ENCODE assay signal across 11 cellular contexts in the genomic region with DNA sequence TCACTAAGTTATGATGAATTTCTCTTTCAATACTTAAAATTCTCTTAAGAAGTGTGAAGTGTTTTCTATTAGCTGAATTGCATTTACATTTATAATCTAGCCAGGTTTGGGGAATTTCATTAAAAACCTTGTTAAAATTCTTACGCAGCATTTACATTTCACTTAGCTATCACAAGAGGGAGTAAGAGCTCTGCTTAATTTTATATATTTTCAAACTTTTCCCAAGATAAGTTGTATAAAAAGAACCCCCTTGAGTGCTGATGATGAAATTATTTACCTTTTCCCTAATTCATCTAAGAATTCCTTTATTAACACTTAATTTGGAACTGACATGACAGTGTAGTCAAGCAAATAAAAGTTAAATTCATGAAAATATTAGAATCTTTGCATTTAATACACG. TPM values are rescaled to one million over a fixed set of nuclear protein-coding genes. Genes with fewer than 3 reads are reported as not detected.
A peak's percentile ranks its signal among the peaks of the same experiment; 100 is the strongest.
DNase-seq lines count a peak whose midpoint lies in the region; ATAC-seq and TF ChIP-seq lines count a peak whose summit lies in the region.
"Had no signal": no experiment of that assay in that cellular context is flagged by ENCODE, and none has a peak within 500 bp of the region (broad histone marks: within the 10 kb centered on the region; RNA-seq: fewer than 3 reads in every experiment).

No MANE protein-coding gene starts in this region.

- H3K36me3 ChIP-seq in neural progenitor cell (no peaks in the 10 kb centered on the region), upper lobe of left lung (no peaks in the 10 kb centered on the region)
- H3K36me3 ChIP-seq: SJSA1 had no signal

- no peak overlapping the region for H2AFZ ChIP-seq in neural progenitor cell (replicated peaks)

- no peaks in the 10 kb centered on the region for H3K36me3 Mint-ChIP-seq in neural progenitor cell
- H3K36me3 Mint-ChIP-seq: IgD-negative memory B cell had no signal

- no peak overlapping the region for H3K4me3 Mint-ChIP-seq in neural progenitor cell
- H3K4me3 Mint-ChIP-seq: activated T-cell treated with anti-CD3 and anti-CD28 coated beads, Interleukin-2, amount 50 U/mL, for 72 hours; IgD-negative memory B cell had no signal

- WGBS in upper lobe of left lung, 2 donors, result 62 to 74% methylated on average over 2 of the region's 2 CpGs

- no peaks in the 10 kb centered on the region for H3K27me3 Mint-ChIP-seq in neural progenitor cell (ENCODE audit: insufficient read depth, low read depth)

- no peaks in the 10 kb centered on the region for H3F3A ChIP-seq in neural progenitor cell (ENCODE audit: low read depth)

- ATAC-seq in upper lobe of left lung (ENCODE audit: low FRiP score in 2 of 2) (no peak), HG02623 (IDR thresholded peaks at IDR 0.05; ENCODE audit: unreplicated experiment) (no peak)
- ATAC-seq: activated T-cell treated with anti-CD3 and anti-CD28 coated beads, Interleukin-2, amount 50 U/mL, for 72 hours had no signal

- no peaks in the 10 kb centered on the region for H3K79me2 ChIP-seq in neural progenitor cell (ENCODE audit: low read depth)

- no peak overlapping the region for H3K27ac ChIP-seq in neural progenitor cell
- H3K27ac ChIP-seq in upper lobe of left lung, result no peak overlapping the region
- H3K27ac ChIP-seq: SJSA1 had no signal

- H3K27me3 ChIP-seq in neural progenitor cell, result no peaks in the 10 kb centered on the region
- H3K27me3 ChIP-seq in upper lobe of left lung, result no peaks in the 10 kb centered on the region
- H3K27me3 ChIP-seq: SJSA1 had no signal

- in situ Hi-C loops in GM13976 (cut with MboI; ENCODE audit: low sequenced_read_pairs, unreplicated experiment), result no loop called here

- no peak overlapping the region for H3K4me3 ChIP-seq in neural progenitor cell
- H3K4me3 ChIP-seq in upper lobe of left lung, result no peak overlapping the region
- H3K4me3 ChIP-seq: SJSA1 had no signal

- H3K27ac Mint-ChIP-seq in neural progenitor cell, result no peak overlapping the region
- H3K27ac Mint-ChIP-seq: activated T-cell treated with anti-CD3 and anti-CD28 coated beads, Interleukin-2, amount 50 U/mL, for 72 hours; IgD-negative memory B cell had no signal

- TF ChIP-seq EP300 in upper lobe of left lung (IDR thresholded peaks at IDR 0.05), result no peak

- H3K9me3 ChIP-seq in neural progenitor cell (ENCODE audit: low read depth) (no peaks in the 10 kb centered on the region), upper lobe of left lung (no peaks in the 10 kb centered on the region)
- H3K9me3 ChIP-seq: SJSA1 had no signal

- H3K4me1 Mint-ChIP-seq in neural progenitor cell, result no peaks in the 10 kb centered on the region
- H3K4me1 Mint-ChIP-seq: IgD-negative memory B cell had no signal

- H3K9me3 Mint-ChIP-seq in neural progenitor cell, result peaks cover 5% of the 10 kb centered on the region

- no peaks in the 10 kb centered on the region for H4K20me1 ChIP-seq in neural progenitor cell (ENCODE audit: low read depth)

- no peak overlapping the region for H3K9ac ChIP-seq in neural progenitor cell

- DNase-seq in GM03348 (ENCODE audit: low spot score) (peak; percentile 13), NCI-H446 treated with DMSO at 0.1 percent for 48 hours (lab: John Stamatoyannopoulos, UW) (peak; percentile 6), dedifferentiated amniotic fluid mesenchymal stem cell (ENCODE audit: extremely low spot score) (peak; percentile 17), neural progenitor cell (ENCODE audit: low spot score) (no peak), putamen (ENCODE audit: low spot score) (no peak), upper lobe of left lung (no peak), GM13976 (ENCODE audit: low spot score) (no peak)
- DNase-seq: activated T-cell treated with anti-CD3 and anti-CD28 coated beads, Interleukin-2, amount 50 U/mL, for 72 hours had no signal

- TF ChIP-seq CTCF in neural progenitor cell (IDR thresholded peaks at IDR 0.05) (peak; percentile 58), upper lobe of left lung (IDR thresholded peaks at IDR 0.05) (peak in 2 of 6 experiments; percentile 20 to 22), GM13976 (IDR thresholded peaks at IDR 0.05; ENCODE audit: borderline replicate concordance, control extremely low read depth, extremely low read depth, insufficient read depth, missing control alignments) (no peak)

- TF ChIP-seq POLR2A in upper lobe of left lung (IDR thresholded peaks at IDR 0.05), result no peak

- H3K4me1 ChIP-seq in neural progenitor cell, result no peaks in the 10 kb centered on the region
- H3K4me1 ChIP-seq in upper lobe of left lung, result no peaks in the 10 kb centered on the region
- H3K4me1 ChIP-seq: SJSA1 had no signal

- H3K4me2 ChIP-seq in neural progenitor cell, result no peak overlapping the region

RNA-seq across cellular contexts. Expression of gene ZSWIM2, which starts 54.2 kb away (rescaled TPM):
- total RNA-seq in neural progenitor cell (ENCODE audit: low replicate concordance) (0.39 TPM in 1 of 2 replicates, not detected in the other), upper lobe of left lung (not detected)
- total RNA-seq: activated T-cell treated with anti-CD3 and anti-CD28 coated beads, Interleukin-2, amount 50 U/mL, for 72 hours; SJSA1 had no signal

Comparison
In these comparisons a context has a peak if more than half of its experiments do, and no peak if none do; other contexts are left out.
1. DNase-seq: peak in GM03348 (single experiment), NCI-H446 treated with DMSO at 0.1 percent for 48 hours (single experiment) and dedifferentiated amniotic fluid mesenchymal stem cell (single experiment); none in neural progenitor cell (single experiment), putamen (single experiment), upper lobe of left lung (0 of 2) and GM13976 (single experiment).